In the genomic region with DNA sequence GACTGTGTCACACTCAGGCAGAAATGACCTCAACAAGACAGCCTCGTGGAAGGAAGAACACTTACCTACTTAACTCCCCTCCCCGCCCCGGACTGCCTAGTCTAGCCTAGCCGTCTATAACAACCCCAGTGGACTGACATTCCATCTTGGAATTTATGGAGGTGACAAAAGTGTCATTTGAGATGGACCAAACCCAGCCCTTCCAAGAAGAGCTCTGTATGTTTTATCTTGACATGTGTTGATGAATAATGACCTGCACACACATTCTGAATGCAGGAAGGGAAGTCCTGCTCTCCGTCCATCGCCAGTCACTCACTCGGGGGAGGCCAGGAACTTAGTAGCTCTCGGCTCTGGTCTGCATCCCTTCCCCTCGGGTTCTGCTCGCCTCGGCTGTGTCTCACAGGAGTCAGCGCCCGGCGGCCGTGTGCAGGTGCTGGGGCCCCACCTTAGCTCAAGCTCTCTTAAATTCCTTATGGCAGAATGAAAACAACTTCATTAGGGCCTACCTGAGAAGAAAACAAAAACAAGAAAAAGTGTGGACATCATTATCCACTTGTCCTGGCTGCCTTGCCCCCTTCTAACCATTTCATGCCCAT, we compare ENCODE assay signal across 28 cellular contexts.
"Had no signal": no experiment of that assay in that cellular context is flagged by ENCODE, and none has a peak within 500 bp of the region (broad histone marks: within the 10 kb centered on the region; RNA-seq: fewer than 3 reads in every experiment).

No MANE protein-coding gene starts in this region.

- H3K27me3 ChIP-seq: adrenal gland, brain microvascular endothelial cell, SJSA1 had no signal

- H3K27ac ChIP-seq: adrenal gland, brain microvascular endothelial cell, SJSA1 had no signal

- H3K27me3 Mint-ChIP-seq: activated CD4-positive, alpha-beta T cell treated with anti-CD3 and anti-CD28 coated beads for 36 hours; activated CD4-positive, alpha-beta T cell treated with anti-CD3 and anti-CD28 coated beads, Interleukin-2, amount 10 ng/mL, durations not matched to agents 7 days and 5 days; activated T-cell treated with anti-CD3 and anti-CD28 coated beads, Interleukin-2, amount 50 U/mL, for 24 hours; IgD-negative memory B cell had no signal

- H3K9me3 Mint-ChIP-seq: activated CD4-positive, alpha-beta T cell treated with anti-CD3 and anti-CD28 coated beads, Interleukin-2, amount 10 ng/mL, durations not matched to agents 7 days and 5 days; activated naive CD4-positive, alpha-beta T cell treated with anti-CD3 and anti-CD28 coated beads for 36 hours; activated naive CD4-positive, alpha-beta T cell treated with anti-CD3 and anti-CD28 coated beads, Interleukin-2, amount 50 U/mL, for 72 hours; activated T-cell treated with anti-CD3 and anti-CD28 coated beads, Interleukin-2, amount 50 U/mL, for 24 hours; activated T-helper 1 cell treated with anti-CD3 and anti-CD28 coated beads, Interleukin-12 subunit alpha, Interleukin-12 subunit beta, Interleukin-2, Interleukin-4 antibody, amounts not matched to agents 30 ng/mL and 10 ng/mL and 1 ng/mL, durations not matched to agents 14 hours and 24 hours and 36 hours; T-helper 1 cell treated with Interleukin-12 subunit alpha and Interleukin-12 subunit beta and Interleukin-4 antibody, amounts not matched to agents 30 μg/mL and 1 μg/mL, for 36 hours; T-helper 2 cell treated with Interferon-gamma antibody and Interleukin-4, amounts not matched to agents 5 μg/mL and 100 μg/mL, for 36 hours had no signal

- H3K4me3 ChIP-seq: adrenal gland, SJSA1 had no signal

- H3K36me3 ChIP-seq: adrenal gland had no signal

- H3K27ac Mint-ChIP-seq: activated CD4-positive, alpha-beta T cell treated with anti-CD3 and anti-CD28 coated beads for 36 hours; activated CD4-positive, alpha-beta T cell treated with anti-CD3 and anti-CD28 coated beads, Interleukin-2, amount 10 ng/mL, durations not matched to agents 7 days and 5 days; activated CD8-positive, alpha-beta T cell treated with anti-CD3 and anti-CD28 coated beads, Interleukin-2, amount 10 ng/mL, durations not matched to agents 7 days and 5 days; activated naive CD4-positive, alpha-beta T cell treated with anti-CD3 and anti-CD28 coated beads for 36 hours; activated T-cell treated with anti-CD3 and anti-CD28 coated beads, Interleukin-2, amount 50 U/mL, for 24 hours; activated T-helper 1 cell treated with anti-CD3 and anti-CD28 coated beads, Interleukin-12 subunit alpha, Interleukin-12 subunit beta, Interleukin-2, Interleukin-4 antibody, amounts not matched to agents 30 ng/mL and 10 ng/mL and 1 ng/mL, durations not matched to agents 14 hours and 24 hours and 36 hours; IgD-negative memory B cell; T-helper 1 cell treated with Interleukin-12 subunit alpha and Interleukin-12 subunit beta and Interleukin-4 antibody, amounts not matched to agents 30 μg/mL and 1 μg/mL, for 36 hours; T-helper 2 cell treated with Interferon-gamma antibody and Interleukin-4, amounts not matched to agents 5 μg/mL and 100 μg/mL, for 36 hours had no signal

- H3K9me3 ChIP-seq: adrenal gland, SJSA1, SK-N-SH had no signal

- DNase-seq: activated CD4-positive, alpha-beta T cell treated with anti-CD3 and anti-CD28 coated beads for 36 hours; activated CD4-positive, alpha-beta T cell treated with anti-CD3 and anti-CD28 coated beads, Interleukin-2, amount 10 ng/mL, durations not matched to agents 7 days and 5 days; activated CD4-positive, alpha-beta T cell treated with anti-CD3 and anti-CD28 coated beads, Interleukin-2, amount 50 U/mL, for 48 hours; activated CD8-positive, alpha-beta T cell treated with anti-CD3 and anti-CD28 coated beads, Interleukin-2, amount 10 ng/mL, durations not matched to agents 7 days and 5 days; activated gamma-delta T cell treated with Interleukin-2 at 50 U/mL for 16 hours; activated naive CD4-positive, alpha-beta T cell treated with anti-CD3 and anti-CD28 coated beads for 36 hours; activated T-cell treated with anti-CD3 and anti-CD28 coated beads, Interleukin-2, amount 50 U/mL, for 24 hours; adrenal gland; brain microvascular endothelial cell; Kasumi-1; KG1; MM.1S; MV-4-11; NCI-H1092; NCI-H1436 treated with DMSO at 0.1 percent for 48 hours; NCI-H1694 treated with DMSO at 0.1 percent for 48 hours; NCI-H2029; NCI-H345; SHP77 treated with DMSO at 0.1 percent for 48 hours; SK-N-SH had no signal

- H3K4me1 ChIP-seq: adrenal gland had no signal

- H3K36me3 Mint-ChIP-seq: activated naive CD4-positive, alpha-beta T cell treated with anti-CD3 and anti-CD28 coated beads, Interleukin-2, amount 50 U/mL, for 72 hours had no signal

- ATAC-seq: activated CD4-positive, alpha-beta T cell treated with anti-CD3 and anti-CD28 coated beads for 36 hours; activated CD8-positive, alpha-beta T cell treated with anti-CD3 and anti-CD28 coated beads, Interleukin-2, amount 10 ng/mL, durations not matched to agents 7 days and 5 days; activated naive CD4-positive, alpha-beta T cell treated with anti-CD3 and anti-CD28 coated beads, Interleukin-2, amount 50 U/mL, for 72 hours; Panc1 had no signal

- H3K4me1 Mint-ChIP-seq: activated CD4-positive, alpha-beta T cell treated with anti-CD3 and anti-CD28 coated beads for 36 hours; activated CD4-positive, alpha-beta T cell treated with anti-CD3 and anti-CD28 coated beads, Interleukin-2, amount 10 ng/mL, durations not matched to agents 7 days and 5 days; IgD-negative memory B cell had no signal

- FAIRE-seq: TTC549 had no signal

- H3K4me3 Mint-ChIP-seq: activated CD4-positive, alpha-beta T cell treated with anti-CD3 and anti-CD28 coated beads for 36 hours; activated CD4-positive, alpha-beta T cell treated with anti-CD3 and anti-CD28 coated beads, Interleukin-2, amount 10 ng/mL, durations not matched to agents 7 days and 5 days; activated CD8-positive, alpha-beta T cell treated with anti-CD3 and anti-CD28 coated beads, Interleukin-2, amount 10 ng/mL, durations not matched to agents 7 days and 5 days; activated naive CD4-positive, alpha-beta T cell treated with anti-CD3 and anti-CD28 coated beads for 36 hours; activated T-cell treated with anti-CD3 and anti-CD28 coated beads, Interleukin-2, amount 50 U/mL, for 24 hours; activated T-helper 1 cell treated with anti-CD3 and anti-CD28 coated beads, Interleukin-12 subunit alpha, Interleukin-12 subunit beta, Interleukin-2, Interleukin-4 antibody, amounts not matched to agents 30 ng/mL and 10 ng/mL and 1 ng/mL, durations not matched to agents 14 hours and 24 hours and 36 hours; IgD-negative memory B cell; T-helper 1 cell treated with Interleukin-12 subunit alpha and Interleukin-12 subunit beta and Interleukin-4 antibody, amounts not matched to agents 30 μg/mL and 1 μg/mL, for 36 hours; T-helper 2 cell treated with Interferon-gamma antibody and Interleukin-4, amounts not matched to agents 5 μg/mL and 100 μg/mL, for 36 hours had no signal
